30 cellular contexts compared by ENCODE assay signal in genomic region chr1:68970571-68970970, GRCh38.
"Had no signal": no experiment of that assay in that cellular context is flagged by ENCODE, and none has a peak within 500 bp of the region (broad histone marks: within the 10 kb centered on the region; RNA-seq: fewer than 3 reads in every experiment).

No MANE protein-coding gene starts in this region.

- H3K27me3 ChIP-seq: SJCRH30 had no signal

- H3K36me3 ChIP-seq: SJCRH30 had no signal

- H3K4me1 ChIP-seq: SJCRH30 had no signal

- H3K9ac ChIP-seq: KMS-11 had no signal

- H2AFZ ChIP-seq: PC-9 had no signal

- H3K9me3 ChIP-seq: SJCRH30 had no signal

- H3K27ac ChIP-seq: KMS-11, PC-9, RWPE1, SJCRH30, SK-N-MC had no signal

- H3K4me2 ChIP-seq: KMS-11, PC-9 had no signal

- ATAC-seq: Panc1, Right ventricle myocardium inferior, SK-N-SH treated with all-trans-retinoic acid at 6 μM for 48 hours had no signal

- DNase-seq: Karpas-422, KBM-7, MM.1S, MV-4-11, NCI-H1092, NCI-H1105, NCI-H1417 treated with DMSO at 0.1 percent for 48 hours, NCI-H1436 treated with DMSO at 0.1 percent for 48 hours, NCI-H1694 treated with DMSO at 0.1 percent for 48 hours, NCI-H187 treated with DMSO at 0.1 percent for 48 hours, NCI-H2029, NCI-H2081, NCI-H2171 treated with DMSO at 0.1 percent for 48 hours, NCI-H2227 treated with DMSO at 0.1 percent for 48 hours, NCI-H345, NCI-H446, NCI-H510A treated with DMSO at 0.1 percent for 48 hours, NCI-H69, NCI-H748 treated with DMSO at 0.1 percent for 48 hours, NCI-H82, SHP77, SIG-M5, SJCRH30 had no signal

- H3K4me3 ChIP-seq: PC-9, SJCRH30, SK-N-MC had no signal
